In genomic region chr2:160271166-160272086, GRCh38 we compare ENCODE assay signal across 12 cellular contexts.
A peak's percentile ranks its signal among the peaks of the same experiment; 100 is the strongest.
DNase-seq lines count a peak whose midpoint lies in the region; ATAC-seq and TF ChIP-seq lines count a peak whose summit lies in the region.
"Had no signal": no experiment of that assay in that cellular context is flagged by ENCODE, and none has a peak within 500 bp of the region (broad histone marks: within the 10 kb centered on the region; RNA-seq: fewer than 3 reads in every experiment).

No MANE protein-coding gene starts in this region.

- no peak overlapping the region for H2AFZ ChIP-seq in osteoblast (ENCODE audit: low read length)

- H3K27ac ChIP-seq in heart right ventricle = peak overlapping the region; percentile 90 to 99 (median 95)
- peak overlapping the region; percentile 89 for H3K27ac ChIP-seq in osteoblast (ENCODE audit: low read depth, low read length)
- H3K27ac ChIP-seq: BLaER1 had no signal

- H3K27ac Mint-ChIP-seq in WTC11 = peak overlapping the region; percentile 92

- H3K4me3 ChIP-seq in heart right ventricle = peak overlapping the region in 9 of 10 donors; percentile 26 to 60 (median 57)
- no peak overlapping the region for H3K4me3 ChIP-seq in osteoblast (ENCODE audit: insufficient read depth, low read length)
- H3K4me3 ChIP-seq in MG63 = no peak overlapping the region

- POLR2A ChIA-PET in WTC11 (lab: Charles Lee) = no interaction called here

- no peaks in the 10 kb centered on the region for H3K79me2 ChIP-seq in osteoblast (ENCODE audit: insufficient read depth, low read length)

- peaks cover 24% of the 10 kb centered on the region for H3K27me3 Mint-ChIP-seq in WTC11 (ENCODE audit: low read depth)

- H3K9me3 Mint-ChIP-seq in WTC11 = no peaks in the 10 kb centered on the region

- H3K27me3 ChIP-seq in heart right ventricle (no peaks in the 10 kb centered on the region), osteoblast (ENCODE audit: insufficient read depth, low read length) (no peaks in the 10 kb centered on the region), MG63 (no peaks in the 10 kb centered on the region)
- H3K27me3 ChIP-seq: BLaER1 had no signal

- no peaks in the 10 kb centered on the region for H3K9me3 ChIP-seq in heart right ventricle
- no peaks in the 10 kb centered on the region for H3K9me3 ChIP-seq in osteoblast (ENCODE audit: low read depth, low read length)
- no peaks in the 10 kb centered on the region for H3K9me3 ChIP-seq in MG63

- 41 to 57% methylated on average over 22 of the region's 22 CpGs for WGBS in heart right ventricle, 2 donors

- peaks cover 4 to 43% (median 33%) of the 10 kb centered on the region in 9 donors for H3K4me1 ChIP-seq in heart right ventricle
- H3K4me1 ChIP-seq in osteoblast (ENCODE audit: insufficient read depth, low read length) = peaks cover 37% of the 10 kb centered on the region

- H3K4me2 ChIP-seq in osteoblast (ENCODE audit: insufficient read depth, low read length) = peak overlapping the region; percentile 85
- H3K4me2 ChIP-seq: BLaER1 had no signal

- peak overlapping the region; percentile 72; the same call in 1 of the 2 replicates for H3K4me3 Mint-ChIP-seq in WTC11

- TF ChIP-seq CTCF in WTC11 (IDR thresholded peaks at IDR 0.05) (no peak), heart right ventricle (IDR thresholded peaks at IDR 0.05) (no peak), osteoblast (IDR thresholded peaks at IDR 0.05; ENCODE audit: extremely low read depth, low read depth, low read length) (no peak)

- DNase-seq in AG08396 (ENCODE audit: low spot score) (peak; percentile 16), WTC11 (ENCODE audit: low spot score) (no peak), heart right ventricle (peak in 1 of 2 donors; percentile 40), osteoblast (ENCODE audit: insufficient read length, low spot score, missing footprints) (no peak), T1000 (lab: John Stamatoyannopoulos, UW) (no peak), NCI-H748 treated with DMSO at 0.1 percent for 48 hours (lab: John Stamatoyannopoulos, UW) (no peak), MG63 (no peak)
- no peak for DNase-seq in stimulated activated CD4-positive, alpha-beta T cell treated with anti-CD3 and anti-CD28 coated beads, Interleukin-2, amount 100 ng/mL, for 24 hours
- DNase-seq: dermis blood vessel endothelial cell, midbrain, SHP77 had no signal

- CTCF ChIA-PET in WTC11 (lab: Charles Lee) = interaction anchor here (1.0 to 3.3 kb wide), 13 partner anchors 8 to 310 kb away, joined by 3 to 21 read pairs (median 6); no protein-coding TSS in a partner anchor

- intact Hi-C loops in heart right ventricle (cut with DNase I) = loop anchor here in 4 of 10 donors (2.0 to 10.0 kb wide), 4 partner anchors 131 to 223 kb away; partner anchors contain the start of gene RBMS1 (in 2 of the 4)

- peak; percentile 5; the same call in 1 of the 2 replicates for ATAC-seq in WTC11
- ATAC-seq in heart right ventricle = peak in 6 of 8 donors; percentile 7 to 36 (median 16)

- no peaks in the 10 kb centered on the region for H4K20me1 ChIP-seq in osteoblast (ENCODE audit: insufficient read depth, low read length)
- H4K20me1 ChIP-seq: BLaER1 had no signal

- H3K36me3 Mint-ChIP-seq in WTC11 = peaks cover 18% of the 10 kb centered on the region

- peaks cover 0 to 53% (median 16%) of the 10 kb centered on the region in 9 donors for H3K36me3 ChIP-seq in heart right ventricle
- H3K36me3 ChIP-seq in osteoblast (ENCODE audit: insufficient read depth, low read length) = peaks cover 29% of the 10 kb centered on the region
- peaks cover 61% of the 10 kb centered on the region for H3K36me3 ChIP-seq in MG63

- peaks cover 36% of the 10 kb centered on the region for H3K4me1 Mint-ChIP-seq in WTC11

TF ChIP-seq in WTC11, 78 proteins besides CTCF, POLR2A, EP300 and RAD21 (continues in another document):
- TF ChIP-seq STAT6 (CRISPR knock-in tag; conservative IDR thresholded peaks at IDR 0.05; ENCODE audit: low read depth) = no peak
- no peak for TF ChIP-seq ZMAT4 (CRISPR knock-in tag; IDR thresholded peaks at IDR 0.05)
- no peak for TF ChIP-seq E2F5 (CRISPR knock-in tag; IDR thresholded peaks at IDR 0.05)
- TF ChIP-seq ZSCAN18 (CRISPR knock-in tag; IDR thresholded peaks at IDR 0.05) = no peak
- no peak for TF ChIP-seq AR (CRISPR knock-in tag; IDR thresholded peaks at IDR 0.05)
- no peak for TF ChIP-seq ZNF512 (CRISPR knock-in tag; IDR thresholded peaks at IDR 0.05; ENCODE audit: borderline replicate concordance)
- no peak for TF ChIP-seq USF1 (CRISPR knock-in tag; IDR thresholded peaks at IDR 0.05)

Comparison
In these comparisons a context has a peak if more than half of its experiments do, and no peak if none do; other contexts are left out.
1. H3K4me3 ChIP-seq: peak in heart right ventricle (9 of 10); none in osteoblast (single experiment) and MG63 (single experiment).